Comparison of ENCODE assay signal across 8 cellular contexts in genomic region chr12:57693659-57694458, GRCh38. TPM values are rescaled to one million over a fixed set of nuclear protein-coding genes. Genes with fewer than 3 reads are reported as not detected.
DNase-seq lines count a peak whose midpoint lies in the region; ATAC-seq and TF ChIP-seq lines count a peak whose summit lies in the region.

A gene with protein sequence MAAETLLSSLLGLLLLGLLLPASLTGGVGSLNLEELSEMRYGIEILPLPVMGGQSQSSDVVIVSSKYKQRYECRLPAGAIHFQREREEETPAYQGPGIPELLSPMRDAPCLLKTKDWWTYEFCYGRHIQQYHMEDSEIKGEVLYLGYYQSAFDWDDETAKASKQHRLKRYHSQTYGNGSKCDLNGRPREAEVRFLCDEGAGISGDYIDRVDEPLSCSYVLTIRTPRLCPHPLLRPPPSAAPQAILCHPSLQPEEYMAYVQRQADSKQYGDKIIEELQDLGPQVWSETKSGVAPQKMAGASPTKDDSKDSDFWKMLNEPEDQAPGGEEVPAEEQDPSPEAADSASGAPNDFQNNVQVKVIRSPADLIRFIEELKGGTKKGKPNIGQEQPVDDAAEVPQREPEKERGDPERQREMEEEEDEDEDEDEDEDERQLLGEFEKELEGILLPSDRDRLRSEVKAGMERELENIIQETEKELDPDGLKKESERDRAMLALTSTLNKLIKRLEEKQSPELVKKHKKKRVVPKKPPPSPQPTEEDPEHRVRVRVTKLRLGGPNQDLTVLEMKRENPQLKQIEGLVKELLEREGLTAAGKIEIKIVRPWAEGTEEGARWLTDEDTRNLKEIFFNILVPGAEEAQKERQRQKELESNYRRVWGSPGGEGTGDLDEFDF (plus strand): TSS chr12:57694132. CDS start chr12:57694162, 30 bp downstream.

- TF ChIP-seq CTCF in foreskin keratinocyte (conservative IDR thresholded peaks at IDR 0.05): peak; percentile 91
- peak; percentile 74 for TF ChIP-seq CTCF in neural progenitor cell (IDR thresholded peaks at IDR 0.05)

- H2AFZ ChIP-seq in neural progenitor cell (replicated peaks): peak within 1 kb of the TSS; percentile 93

- H3K27me3 ChIP-seq in HAP-1 (ENCODE audit: low read depth) (no peaks in the 10 kb centered on the region), MG63 (peaks cover 10% of the 10 kb centered on the region), foreskin keratinocyte (peaks cover under 1% of the 10 kb centered on the region), neural progenitor cell (peaks cover 30% of the 10 kb centered on the region), subcutaneous abdominal adipose tissue (ENCODE audit: control insufficient read depth in 5 of 5, insufficient read depth in 4 of 5, low read length in 5 of 5) (no peaks in the 10 kb centered on the region)

- DNase-seq in GF-D8 (lab: John Stamatoyannopoulos, UW) (peak; percentile 99), HAP-1 (ENCODE audit: low spot score in 2 of 2) (peak; percentile 97 to 99), MG63 (peak; percentile 97), SHP77 treated with DMSO at 0.1 percent for 48 hours (lab: John Stamatoyannopoulos, UW) (peak; percentile 100), activated gamma-delta T cell (lab: John Stamatoyannopoulos, UW) (peak; percentile 43), foreskin keratinocyte (peak; percentile 99 to 100), neural progenitor cell (ENCODE audit: low spot score) (peak; percentile 99)

- H3K27ac ChIP-seq in foreskin keratinocyte (peak within 1 kb of the TSS; percentile 9), neural progenitor cell (peak within 1 kb of the TSS; percentile 24), subcutaneous abdominal adipose tissue (ENCODE audit: low read depth, low read length) (peak within 1 kb of the TSS; percentile 70)

- H3K4me1 Mint-ChIP-seq in neural progenitor cell: no peaks in the 10 kb centered on the region

- H3K36me3 ChIP-seq in HAP-1 (replicated peaks) (peaks cover 3% of the 10 kb centered on the region; the same call in 1 of the 2 replicates), MG63 (peaks cover 8% of the 10 kb centered on the region), neural progenitor cell (no peaks in the 10 kb centered on the region), subcutaneous abdominal adipose tissue (ENCODE audit: control insufficient read depth in 5 of 5, insufficient read depth in 5 of 5, low read length in 5 of 5) (peaks cover 14 to 33% (median 29%) of the 10 kb centered on the region in 5 donors)

- peak within 1 kb of the TSS; percentile 86 for H3K4me2 ChIP-seq in neural progenitor cell

- peaks cover 10% of the 10 kb centered on the region for H3K9me3 Mint-ChIP-seq in neural progenitor cell

- H3K9ac ChIP-seq in neural progenitor cell (peak within 1 kb of the TSS; percentile 86), subcutaneous abdominal adipose tissue (ENCODE audit: low read length in 5 of 5) (peak within 1 kb of the TSS; percentile 73 to 88 (median 86))

- H3K4me3 Mint-ChIP-seq in neural progenitor cell: no peak within 1 kb of the TSS

- no peaks in the 10 kb centered on the region for H3K9me3 ChIP-seq in HAP-1
- peaks cover 3% of the 10 kb centered on the region; the same call in 1 of the 2 replicates for H3K9me3 ChIP-seq in MG63
- no peaks in the 10 kb centered on the region for H3K9me3 ChIP-seq in neural progenitor cell (ENCODE audit: low read depth)
- no peaks in the 10 kb centered on the region for H3K9me3 ChIP-seq in subcutaneous abdominal adipose tissue (ENCODE audit: control insufficient read depth in 5 of 5, low read length in 5 of 5)

- ATAC-seq in foreskin keratinocyte: peak; percentile 97

- H3K27ac Mint-ChIP-seq in neural progenitor cell: no peak within 1 kb of the TSS

- no peaks in the 10 kb centered on the region for H4K20me1 ChIP-seq in neural progenitor cell (ENCODE audit: low read depth)

- peaks cover 4% of the 10 kb centered on the region for H3K36me3 Mint-ChIP-seq in neural progenitor cell

- in situ Hi-C loops in HAP-1 (cut with MboI; ENCODE audit: low sequenced_read_pairs): no loop called here

- peaks cover 8% of the 10 kb centered on the region for H3K79me2 ChIP-seq in neural progenitor cell (ENCODE audit: low read depth)

- peaks cover 2% of the 10 kb centered on the region for H3K27me3 Mint-ChIP-seq in neural progenitor cell (ENCODE audit: insufficient read depth, low read depth)

- H3K4me1 ChIP-seq in HAP-1 (no peaks in the 10 kb centered on the region; the same call in 1 of the 2 replicates), foreskin keratinocyte (no peaks in the 10 kb centered on the region), neural progenitor cell (peaks cover 6% of the 10 kb centered on the region), subcutaneous abdominal adipose tissue (ENCODE audit: control insufficient read depth in 5 of 5, insufficient read depth in 5 of 5, low read length in 5 of 5) (peaks cover 7 to 19% (median 16%) of the 10 kb centered on the region in 5 donors)

- H3K4me3 ChIP-seq in HAP-1 (peak within 1 kb of the TSS; percentile 86), MG63 (peak within 1 kb of the TSS; percentile 96), neural progenitor cell (peak within 1 kb of the TSS; percentile 80), subcutaneous abdominal adipose tissue (ENCODE audit: low read depth in 1 of 5, low read length in 5 of 5) (peak within 1 kb of the TSS; percentile 95 to 100 (median 100))

- peaks cover 7% of the 10 kb centered on the region for H3F3A ChIP-seq in neural progenitor cell (ENCODE audit: low read depth)

RNA-seq across cellular contexts. Expression of the gene that starts here (rescaled TPM):
- total RNA-seq in MG63 (2014; rRNA removed; shearing (Covaris generic); ENCODE audit: low replicate concordance): 139 and 347 TPM in 2 replicates
- total RNA-seq in foreskin keratinocyte (93.8 and 96.0 TPM in 2 replicates), neural progenitor cell (ENCODE audit: low replicate concordance) (107 and 113 TPM in 2 replicates)
- 86.3 and 92.8 TPM in 2 replicates for polyA plus RNA-seq in foreskin keratinocyte

Comparison
In these comparisons a context has a peak if more than half of its experiments do, and no peak if none do; other contexts are left out.
1. Peak in every context shown above with its lines: DNase-seq, ATAC-seq, H3K4me3 ChIP-seq and H3K27ac ChIP-seq.
2. DNase-seq: peak in every context shown above with its lines; median percentile 100 in SHP77 treated with DMSO at 0.1 percent for 48 hours; 100 in foreskin keratinocyte; 99 in GF-D8; 99 in neural progenitor cell; 98 in HAP-1; 97 in MG63; 43 in activated gamma-delta T cell.
3. H3K27ac ChIP-seq: peak in every context shown above with its lines; median percentile 70 in subcutaneous abdominal adipose tissue; 24 in neural progenitor cell; 9 in foreskin keratinocyte.